24 cellular contexts compared by ENCODE assay signal in the genomic region with DNA sequence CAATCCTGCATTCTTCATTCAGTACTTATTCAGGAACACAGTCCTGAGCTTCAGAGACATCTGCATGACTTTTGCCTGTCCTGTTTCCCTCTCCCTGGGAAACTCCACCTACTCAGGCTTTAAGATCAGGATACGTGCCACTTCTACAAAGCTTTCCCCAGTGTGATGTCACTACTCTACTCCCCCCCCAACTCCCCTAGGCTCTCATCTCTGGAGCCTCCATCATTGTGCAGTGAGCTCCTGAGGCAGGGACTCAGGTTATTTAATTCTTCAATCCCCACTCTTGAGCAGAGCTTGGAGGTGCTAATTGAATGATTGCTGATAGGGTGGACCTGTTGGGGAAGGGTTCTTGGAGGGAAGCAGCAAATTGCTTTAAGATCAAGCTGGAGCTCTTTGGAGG. TPM values are rescaled to one million over a fixed set of nuclear protein-coding genes. Genes with fewer than 3 reads are reported as not detected.
DNase-seq lines count a peak whose midpoint lies in the region; ATAC-seq and TF ChIP-seq lines count a peak whose summit lies in the region.
"Had no signal": no experiment of that assay in that cellular context is flagged by ENCODE, and none has a peak within 500 bp of the region (broad histone marks: within the 10 kb centered on the region; RNA-seq: fewer than 3 reads in every experiment).

No MANE protein-coding gene starts in this region.

- peaks cover 46% of the 10 kb centered on the region for H3K27me3 ChIP-seq in SK-N-SH (ENCODE audit: insufficient read depth)
- peaks cover 99% of the 10 kb centered on the region for H3K27me3 ChIP-seq in GM23338 (ENCODE audit: insufficient read depth)
- H3K27me3 ChIP-seq in endodermal cell (ENCODE audit: control insufficient read depth, insufficient read depth, low read length, poor library complexity, severe bottlenecking): peaks cover 100% of the 10 kb centered on the region

- H3K79me2 ChIP-seq in SK-N-SH (ENCODE audit: insufficient read depth) (no peaks in the 10 kb centered on the region), GM23338 (replicated peaks; ENCODE audit: insufficient read depth) (no peaks in the 10 kb centered on the region)

- ATAC-seq in SK-N-SH treated with all-trans-retinoic acid at 6 μM for 48 hours (no peak), GM23338 (no peak), GM21526 (IDR thresholded peaks at IDR 0.05; ENCODE audit: low FRiP score, unreplicated experiment) (no peak), HG03442 (IDR thresholded peaks at IDR 0.05; ENCODE audit: unreplicated experiment) (no peak)
- ATAC-seq: effector memory CD8-positive, alpha-beta T cell; left colon had no signal

- H3K9me3 Mint-ChIP-seq in GM23338 (no peaks in the 10 kb centered on the region), endodermal cell (no peaks in the 10 kb centered on the region), progenitor cell of endocrine pancreas (ENCODE audit: low read depth) (no peaks in the 10 kb centered on the region)
- H3K9me3 Mint-ChIP-seq: activated T-cell treated with anti-CD3 and anti-CD28 coated beads, Interleukin-2, amount 50 U/mL, for 24 hours; effector memory CD8-positive, alpha-beta T cell had no signal

- H3K9me3 ChIP-seq in SK-N-SH (no peaks in the 10 kb centered on the region), endodermal cell (ENCODE audit: control insufficient read depth, low read length) (no peaks in the 10 kb centered on the region)
- H3K9me3 ChIP-seq: adrenal gland, mucosa of descending colon, SJSA1, spleen, tibial nerve had no signal

- no peak overlapping the region for H2AFZ ChIP-seq in SK-N-SH (ENCODE audit: low read depth)
- no peak overlapping the region for H2AFZ ChIP-seq in GM23338
- H2AFZ ChIP-seq: PC-9 had no signal

- TF ChIP-seq CTCF in SK-N-SH (IDR thresholded peaks at IDR 0.05): no peak
- no peak for TF ChIP-seq CTCF in GM23338 (conservative IDR thresholded peaks at IDR 0.05; ENCODE audit: low read depth in 2 of 2)
- TF ChIP-seq CTCF in endodermal cell (conservative IDR thresholded peaks at IDR 0.05): no peak
- no peak for TF ChIP-seq CTCF in progenitor cell of endocrine pancreas (IDR thresholded peaks at IDR 0.05; ENCODE audit: unreplicated experiment)

- 80% methylated on average over 1 of the region's 1 CpG for WGBS in SK-N-SH (ENCODE audit: low lambda C conversion rate)
- 0 to 21% methylated on average over 1 of the region's 1 CpG for WGBS in endodermal cell (ENCODE audit: insufficient coverage in 1 of 2, insufficient read length in 1 of 2), 2 experiments

- H3K9ac ChIP-seq in SK-N-SH (no peak overlapping the region), endodermal cell (ENCODE audit: extremely low read depth, low read length, poor library complexity, severe bottlenecking) (no peak overlapping the region)

- peaks cover 0 to 29% of the 10 kb centered on the region in 2 experiments; a peak in 1 of 4 replicates for H3K4me1 ChIP-seq in SK-N-SH (ENCODE audit: control insufficient read depth in 1 of 2, insufficient read depth in 2 of 2, low read depth in 1 of 2, low read length in 1 of 2)
- H3K4me1 ChIP-seq in GM23338 (ENCODE audit: insufficient read depth): peaks cover 5% of the 10 kb centered on the region; the same call in 1 of the 2 replicates
- no peaks in the 10 kb centered on the region for H3K4me1 ChIP-seq in endodermal cell (ENCODE audit: control insufficient read depth, insufficient read depth, low read length)

- no peaks in the 10 kb centered on the region for H4K20me1 ChIP-seq in SK-N-SH (ENCODE audit: insufficient read depth)
- H4K20me1 ChIP-seq in GM23338 (replicated peaks; ENCODE audit: insufficient read depth): peaks cover 13% of the 10 kb centered on the region; the same call in 1 of the 2 replicates

- H3K27ac Mint-ChIP-seq in GM23338 (no peak overlapping the region), endodermal cell (no peak overlapping the region), progenitor cell of endocrine pancreas (no peak overlapping the region)
- H3K27ac Mint-ChIP-seq: activated T-cell treated with anti-CD3 and anti-CD28 coated beads, Interleukin-2, amount 50 U/mL, for 24 hours; effector memory CD8-positive, alpha-beta T cell had no signal

- H3K36me3 Mint-ChIP-seq in GM23338 (ENCODE audit: low read depth) (no peaks in the 10 kb centered on the region), endodermal cell (ENCODE audit: low read depth) (no peaks in the 10 kb centered on the region), progenitor cell of endocrine pancreas (ENCODE audit: insufficient read depth) (no peaks in the 10 kb centered on the region)

- no peak for TF ChIP-seq EP300 in SK-N-SH (IDR thresholded peaks at IDR 0.05; ENCODE audit: borderline replicate concordance in 1 of 2, low read depth in 1 of 2, low read length in 1 of 2)

- H3K27ac ChIP-seq in SK-N-SH (ENCODE audit: low read depth in 2 of 2, low read length in 1 of 2) (peak overlapping the region in 1 of 2 experiments; percentile 87; a peak in 2 of 4 replicates), GM23338 (ENCODE audit: low read depth) (no peak overlapping the region), endodermal cell (ENCODE audit: low read depth, low read length) (no peak overlapping the region)
- H3K27ac ChIP-seq: C4-2B, PC-9, SJSA1, spleen, tibial nerve had no signal

- H3K4me1 Mint-ChIP-seq in GM23338 (peaks cover 9% of the 10 kb centered on the region), endodermal cell (peaks cover 5% of the 10 kb centered on the region), progenitor cell of endocrine pancreas (ENCODE audit: low read depth) (no peaks in the 10 kb centered on the region)

- H3K4me3 Mint-ChIP-seq in GM23338: peak overlapping the region; percentile 71
- peak overlapping the region; percentile 43 for H3K4me3 Mint-ChIP-seq in endodermal cell
- peak overlapping the region; percentile 25 for H3K4me3 Mint-ChIP-seq in progenitor cell of endocrine pancreas (ENCODE audit: low read depth)

- peak overlapping the region in 1 of 2 experiments; percentile 57; a peak in 2 of 4 replicates for H3K4me3 ChIP-seq in SK-N-SH (ENCODE audit: low read depth in 2 of 2, low read length in 1 of 2)
- peak overlapping the region; percentile 67 for H3K4me3 ChIP-seq in GM23338
- no peak overlapping the region for H3K4me3 ChIP-seq in endodermal cell (ENCODE audit: low read length)
- H3K4me3 ChIP-seq: mucosa of descending colon, PC-9, SJSA1 had no signal

- CTCF ChIA-PET in SK-N-SH (lab: Yijun Ruan, JAX): interaction anchor here (0.8 to 11.3 kb wide), 12 partner anchors 14 to 129 kb away, joined by 3 to 260 read pairs (median 6); a partner anchor contains a TSS

- H3F3A ChIP-seq in SK-N-SH (replicated peaks; ENCODE audit: insufficient read depth) (no peaks in the 10 kb centered on the region), GM23338 (replicated peaks; ENCODE audit: low read depth) (no peaks in the 10 kb centered on the region)

- no peaks in the 10 kb centered on the region for H3K36me3 ChIP-seq in SK-N-SH (replicated peaks in 1 of 2; ENCODE audit: control insufficient read depth in 1 of 2, insufficient read depth in 2 of 2, low read length in 1 of 2)
- no peaks in the 10 kb centered on the region for H3K36me3 ChIP-seq in GM23338 (ENCODE audit: insufficient read depth)
- H3K36me3 ChIP-seq in endodermal cell (ENCODE audit: control insufficient read depth, insufficient read depth, low read length): no peaks in the 10 kb centered on the region
- H3K36me3 ChIP-seq: adrenal gland, SJSA1, spleen, tibial nerve had no signal

- DNase-seq in SK-N-SH: peak; percentile 72
- no peak for DNase-seq in GM23338 (ENCODE audit: low spot score)
- no peak for DNase-seq in endodermal cell
- no peak for DNase-seq in progenitor cell of endocrine pancreas (ENCODE audit: low spot score, unreplicated experiment)
- no peak for DNase-seq in NCI-H1105 (lab: John Stamatoyannopoulos, UW)
- DNase-seq: 8988T; activated CD4-positive, alpha-beta T cell treated with anti-CD3 and anti-CD28 coated beads, Interleukin-2, amount 50 U/mL, for 1 hour; activated T-cell treated with anti-CD3 and anti-CD28 coated beads, Interleukin-2, amount 50 U/mL, for 24 hours; central memory CD4-positive, alpha-beta T cell; DND-41; effector memory CD8-positive, alpha-beta T cell; HCEC 1CT; left colon; mucosa of descending colon; NCI-H748 treated with DMSO at 0.1 percent for 48 hours; PC-9; spleen had no signal

- H3K4me2 ChIP-seq in SK-N-SH (no peak overlapping the region), GM23338 (peak overlapping the region; percentile 97)
- H3K4me2 ChIP-seq: PC-9 had no signal

- no peak for TF ChIP-seq RAD21 in SK-N-SH (IDR thresholded peaks at IDR 0.05; ENCODE audit: low read length)

- H3K9me2 ChIP-seq in SK-N-SH: no peaks in the 10 kb centered on the region
- H3K9me2 ChIP-seq in GM23338 (ENCODE audit: insufficient read depth): no peaks in the 10 kb centered on the region

- H3K27me3 Mint-ChIP-seq in GM23338 (ENCODE audit: insufficient read depth, low read depth, poor library complexity) (peaks cover 96% of the 10 kb centered on the region), endodermal cell (ENCODE audit: insufficient read depth) (peaks cover 99% of the 10 kb centered on the region), progenitor cell of endocrine pancreas (peaks cover 87% of the 10 kb centered on the region)

- POLR2A ChIA-PET in SK-N-SH (lab: Yijun Ruan, JAX): interaction anchor here (0.6 to 7.3 kb wide), 10 partner anchors 8 to 574 kb away, joined by 3 to 95 read pairs (median 6); a partner anchor contains a TSS

RNA-seq across cellular contexts. Expression of a gene that starts 1.2 kb away (rescaled TPM):
- 0.12 and 0.73 TPM in 2 replicates for polyA plus RNA-seq in SK-N-SH (2012; rRNA removed)
- 0.26 and 0.60 TPM in 2 replicates for polyA plus RNA-seq in SK-N-SH (2012; cell fraction: cytosol; rRNA removed)
- 0.13 and 1.6 TPM in 2 replicates for polyA plus RNA-seq in SK-N-SH (2012; cell fraction: nucleus; rRNA removed)
- total RNA-seq in GM23338 (2014; rRNA removed; shearing (Covaris generic)): not detected in 2 replicates
- not detected in 2 replicates for polyA plus RNA-seq in GM23338 (2016; fragmentation: Nextera tagmentation; extraction: Ambion mirVana)
- total RNA-seq in endodermal cell: not detected
- polyA plus RNA-seq in endodermal cell (2013, experiment 1 of 2): not detected
- polyA plus RNA-seq in endodermal cell (2013, experiment 2 of 2): not detected
- not detected in 2 replicates for total RNA-seq in progenitor cell of endocrine pancreas
- total RNA-seq: left colon, PC-9, SJSA1 had no signal
- polyA plus RNA-seq: spleen had no signal

RNA-seq across cellular contexts. Expression of a gene that starts 20.5 kb away (rescaled TPM):
- 0.15 and 0.55 TPM in 2 replicates for polyA plus RNA-seq in SK-N-SH (2012; rRNA removed)
- polyA plus RNA-seq in SK-N-SH (2012; cell fraction: cytosol; rRNA removed): 0.33 and 0.90 TPM in 2 replicates
- 0.15 and 0.21 TPM in 2 replicates for polyA plus RNA-seq in SK-N-SH (2012; cell fraction: nucleus; rRNA removed)
- total RNA-seq in GM23338 (2014; rRNA removed; shearing (Covaris generic)): 1.1 and 1.2 TPM in 2 replicates
- polyA plus RNA-seq in GM23338 (2016; fragmentation: Nextera tagmentation; extraction: Ambion mirVana): 0.08 and 0.12 TPM in 2 replicates
- total RNA-seq in endodermal cell: not detected
- polyA plus RNA-seq in endodermal cell (2013, experiment 1 of 2): 0.21 TPM
- polyA plus RNA-seq in endodermal cell (2013, experiment 2 of 2): 0.17 TPM
- total RNA-seq in progenitor cell of endocrine pancreas: not detected in 2 replicates
- total RNA-seq: tibial nerve had no signal

RNA-seq across cellular contexts. Expression of a gene that starts 31.2 kb away (rescaled TPM):
- polyA plus RNA-seq in SK-N-SH (2012; rRNA removed): not detected in 2 replicates
- not detected in 2 replicates for polyA plus RNA-seq in SK-N-SH (2012; cell fraction: cytosol; rRNA removed)
- polyA plus RNA-seq in SK-N-SH (2012; cell fraction: nucleus; rRNA removed): not detected in 2 replicates
- 4.1 and 4.5 TPM in 2 replicates for total RNA-seq in GM23338 (2014; rRNA removed; shearing (Covaris generic))
- polyA plus RNA-seq in GM23338 (2016; fragmentation: Nextera tagmentation; extraction: Ambion mirVana): 1.6 and 1.8 TPM in 2 replicates
- total RNA-seq in endodermal cell: 1 to 10 TPM; 1.2 to 1.5 TPM
- polyA plus RNA-seq in endodermal cell (2013, experiment 1 of 2): 6.9 TPM
- 6.7 TPM for polyA plus RNA-seq in endodermal cell (2013, experiment 2 of 2)
- 4.3 and 5.2 TPM in 2 replicates for total RNA-seq in progenitor cell of endocrine pancreas
